ENCODE assay signal across 21 cellular contexts in genomic region chr7:25349283-25349682, GRCh38.
"Had no signal": no experiment of that assay in that cellular context is flagged by ENCODE, and none has a peak within 500 bp of the region (broad histone marks: within the 10 kb centered on the region; RNA-seq: fewer than 3 reads in every experiment).

No MANE protein-coding gene starts in this region.

- H3K27me3 ChIP-seq: SJSA1 had no signal

- H3K9me3 ChIP-seq: SJSA1 had no signal

- ATAC-seq: K562 had no signal

- H3K27ac ChIP-seq: KMS-11, SJSA1, SK-N-MC had no signal

- H3K4me1 ChIP-seq: SJSA1 had no signal

- H3K4me3 ChIP-seq: K562, SJSA1, SK-N-MC had no signal

- H3K4me2 ChIP-seq: KMS-11 had no signal

- H3K36me3 ChIP-seq: SJSA1 had no signal

- DNase-seq: Kasumi-1, MM.1S, NCI-H1092 treated with DMSO at 0.1 percent for 48 hours, NCI-H1436, NCI-H187, NCI-H2029, NCI-H2081 treated with DMSO at 0.1 percent for 48 hours, NCI-H2171, NCI-H226, NCI-H446, NCI-H510A, NCI-H524 treated with DMSO at 0.1 percent for 48 hours, NCI-H69, NCI-H774, Right ventricle myocardium superior, RPMI8226, SIG-M5 had no signal
